ENCODE assay signal across 8 cellular contexts in genomic region chr6:21587182-21587924, GRCh38.
DNase-seq lines count a peak whose midpoint lies in the region; ATAC-seq and TF ChIP-seq lines count a peak whose summit lies in the region.

No MANE protein-coding gene starts in this region.

- H3K4me1 ChIP-seq in neutrophil (ENCODE audit: control insufficient read depth in 1 of 2, insufficient read depth in 1 of 2, low read depth in 1 of 2, low read length in 1 of 2) = peaks cover 21 to 26% of the 10 kb centered on the region in 2 experiments

- H3K27me3 ChIP-seq in neutrophil = peaks cover 61% of the 10 kb centered on the region

- H3K4me3 ChIP-seq in neutrophil (ENCODE audit: low read depth in 1 of 2, low read length in 1 of 2) = peak overlapping the region; percentile 68 to 80

- no peaks in the 10 kb centered on the region for H3K36me3 ChIP-seq in neutrophil

- ATAC-seq in GM19395 (IDR thresholded peaks at IDR 0.05; ENCODE audit: unreplicated experiment) = peak; percentile 43
- peak; percentile 46 for ATAC-seq in HG03354 (IDR thresholded peaks at IDR 0.05; ENCODE audit: poor library complexity, severe bottlenecking, unreplicated experiment)

- TF ChIP-seq CTCF in neutrophil (IDR thresholded peaks at IDR 0.05) = no peak

- DNase-seq in DMS114 treated with DMSO at 0.1 percent for 48 hours (lab: John Stamatoyannopoulos, UW; ENCODE audit: unreplicated experiment) (peak; percentile 54), NCI-H69 (lab: John Stamatoyannopoulos, UW) (peak; percentile 99), glomerular visceral epithelial cell (ENCODE audit: extremely low spot score) (peak; percentile 68), GDM1 (lab: John Stamatoyannopoulos, UW) (no peak)
- DNase-seq in activated gamma-delta T cell treated with anti-CD3 and anti-CD28 coated beads, Interleukin-2, amount 50 U/mL, for 16 hours (ENCODE audit: low read depth) = peak; percentile 7

- no peaks in the 10 kb centered on the region for H3K9me3 ChIP-seq in neutrophil

- no peak overlapping the region for H3K27ac ChIP-seq in neutrophil
